In genomic region chr6:35042041-35042440, GRCh38 we compare ENCODE assay signal across 27 cellular contexts.
DNase-seq lines count a peak whose midpoint lies in the region; ATAC-seq and TF ChIP-seq lines count a peak whose summit lies in the region.
"Had no signal": no experiment of that assay in that cellular context is flagged by ENCODE, and none has a peak within 500 bp of the region (broad histone marks: within the 10 kb centered on the region; RNA-seq: fewer than 3 reads in every experiment).

No MANE protein-coding gene starts in this region.

- H3K9ac ChIP-seq in GM23248, result no peak overlapping the region

- CTCF ChIA-PET in PC-9 (lab: Charles Lee), result no interaction called here

- H3K4me2 ChIP-seq in PC-9, result no peak overlapping the region
- no peak overlapping the region for H3K4me2 ChIP-seq in GM23248 (ENCODE audit: unreplicated experiment)

- no peak overlapping the region for H3K4me3 Mint-ChIP-seq in nephron
- H3K4me3 Mint-ChIP-seq: activated B cell treated with CpG ODN at 0.5 μM for 24 hours had no signal

- H3K4me3 ChIP-seq in right atrium auricular region (no peak overlapping the region), dorsolateral prefrontal cortex (no peak overlapping the region), PC-9 (no peak overlapping the region), GM23248 (no peak overlapping the region)
- H3K4me3 ChIP-seq: lung had no signal

- H3K4me1 Mint-ChIP-seq in nephron, result peaks cover 67% of the 10 kb centered on the region

- H2AFZ ChIP-seq in PC-9, result no peak overlapping the region
- no peak overlapping the region for H2AFZ ChIP-seq in GM23248

- TF ChIP-seq CTCF in right atrium auricular region (IDR thresholded peaks at IDR 0.05) (no peak), dorsolateral prefrontal cortex (IDR thresholded peaks at IDR 0.05 in 54 of 56, conservative IDR thresholded peaks at IDR 0.05 in 2 of 56; ENCODE audit: low read depth in 1 of 56, partially characterized antibody in 56 of 56) (no peak), nephron (IDR thresholded peaks at IDR 0.05; ENCODE audit: unreplicated experiment in 3 of 3) (no peak), PC-9 (conservative IDR thresholded peaks at IDR 0.05) (no peak)

- POLR2A ChIA-PET in PC-9 (lab: Charles Lee; ENCODE audit: unreplicated experiment), result no interaction called here

- peaks cover 34% of the 10 kb centered on the region for H3K36me3 Mint-ChIP-seq in nephron (ENCODE audit: low read depth)

- H3K27me3 ChIP-seq in right atrium auricular region (no peaks in the 10 kb centered on the region), dorsolateral prefrontal cortex (no peaks in the 10 kb centered on the region), PC-9 (ENCODE audit: insufficient read depth, low read depth) (no peaks in the 10 kb centered on the region), GM23248 (replicated peaks; ENCODE audit: insufficient read depth) (no peaks in the 10 kb centered on the region)

- WGBS in GM23248 (ENCODE audit: low coverage in 1 of 2, low lambda C conversion rate in 2 of 2, missing lambda C conversion rate in 2 of 2), 2 experiments, result 97 to 100% methylated on average over 2 of the region's 2 CpGs

- no peaks in the 10 kb centered on the region for H3K9me3 ChIP-seq in right atrium auricular region
- H3K9me3 ChIP-seq in PC-9 (ENCODE audit: insufficient read depth, low read depth), result no peaks in the 10 kb centered on the region
- H3K9me3 ChIP-seq in GM23248 (ENCODE audit: low read depth), result no peaks in the 10 kb centered on the region

- H3K79me2 ChIP-seq in PC-9 (ENCODE audit: low read depth) (no peaks in the 10 kb centered on the region), GM23248 (ENCODE audit: insufficient read depth) (no peaks in the 10 kb centered on the region)

- no peaks in the 10 kb centered on the region for H3K9me3 Mint-ChIP-seq in nephron
- H3K9me3 Mint-ChIP-seq: activated B cell treated with CpG ODN at 0.5 μM for 24 hours had no signal

- H3K9me2 ChIP-seq in PC-9 (ENCODE audit: insufficient read depth) (no peaks in the 10 kb centered on the region), GM23248 (ENCODE audit: insufficient read depth) (no peaks in the 10 kb centered on the region)

- in situ Hi-C loops in GM23248 (cut with MboI), result no loop called here

- H3K36me3 ChIP-seq in right atrium auricular region, result peaks cover 10% of the 10 kb centered on the region
- no peaks in the 10 kb centered on the region for H3K36me3 ChIP-seq in PC-9 (ENCODE audit: low read depth)
- no peaks in the 10 kb centered on the region for H3K36me3 ChIP-seq in GM23248 (ENCODE audit: low read depth)

- no peaks in the 10 kb centered on the region; the same call in 1 of the 2 replicates for H3F3A ChIP-seq in PC-9 (ENCODE audit: insufficient read depth, low read depth)
- peaks cover 31% of the 10 kb centered on the region for H3F3A ChIP-seq in GM23248 (ENCODE audit: insufficient read depth)

- ATAC-seq in Right ventricle myocardium inferior, result no peak
- ATAC-seq in HG03457 (IDR thresholded peaks at IDR 0.05; ENCODE audit: unreplicated experiment), result no peak
- ATAC-seq: PC-3 had no signal

- H4K20me1 ChIP-seq in PC-9 (ENCODE audit: insufficient read depth) (peaks cover 4% of the 10 kb centered on the region; the same call in 1 of the 2 replicates), GM23248 (ENCODE audit: insufficient read depth) (no peaks in the 10 kb centered on the region)

- peak overlapping the region; percentile 12 to 95 (median 95) for H3K27ac Mint-ChIP-seq in nephron
- H3K27ac Mint-ChIP-seq: activated B cell treated with CpG ODN at 0.5 μM for 24 hours had no signal

- H3K27ac ChIP-seq in right atrium auricular region, result peak overlapping the region; percentile 54 to 69
- H3K27ac ChIP-seq in dorsolateral prefrontal cortex, result peak overlapping the region in 37 of 59 donors; percentile 9 to 99 (median 71)
- H3K27ac ChIP-seq in PC-9, result no peak overlapping the region
- H3K27ac ChIP-seq in GM23248, result no peak overlapping the region
- H3K27ac ChIP-seq: C4-2B had no signal

- no peak for DNase-seq in right atrium auricular region (ENCODE audit: low spot score)
- DNase-seq in Right ventricle myocardium inferior (ENCODE audit: missing footprints), result no peak
- DNase-seq in dorsolateral prefrontal cortex, result no peak
- DNase-seq in ureter (ENCODE audit: low spot score), result no peak
- no peak for DNase-seq in PC-9
- no peak for DNase-seq in GM23248
- DNase-seq: activated B cell treated with CpG ODN at 0.5 μM for 24 hours; activated CD4-positive, alpha-beta T cell treated with anti-CD3 and anti-CD28 coated beads, Interleukin-2, amount 50 U/mL, for 4 hours; activated effector memory CD4-positive, alpha-beta T cell treated with Interleukin-2 at 50 U/mL for 16 hours; cerebellar nuclear complex; effector CD4-positive, alpha-beta T cell; foreskin melanocyte; islet precursor cell; NCI-H1417; NCI-H2081; NCI-H226; NCI-H748 treated with DMSO at 0.1 percent for 48 hours; nucleus accumbens; PC-3; SHP77 treated with DMSO at 0.1 percent for 48 hours; substantia nigra; SW 1271; T1000 had no signal

- BruUV-seq in PC-9 (replicated peaks; lab: Mats Ljungman, UMichigan), result no TSS peak

- peaks cover 0 to 84% of the 10 kb centered on the region in 2 donors for H3K4me1 ChIP-seq in right atrium auricular region
- H3K4me1 ChIP-seq in PC-9 (replicated peaks; ENCODE audit: insufficient read depth), result 0 out of 2 replicates have a peak, but pooled peaks cover 6% of the 10 kb centered on the region
- H3K4me1 ChIP-seq in GM23248 (ENCODE audit: insufficient read depth), result peaks cover 29% of the 10 kb centered on the region

- no peaks in the 10 kb centered on the region for H3K27me3 Mint-ChIP-seq in nephron (ENCODE audit: low read depth)
- H3K27me3 Mint-ChIP-seq: activated B cell treated with CpG ODN at 0.5 μM for 24 hours had no signal

- intact Hi-C loops in Right ventricle myocardium inferior (cut with DNase I) (no loop called here), dorsolateral prefrontal cortex (cut with DNase I) (loop anchor here in 1 of 2 donors (10.0 kb wide), 1 partner anchor 57 kb away; no protein-coding TSS in a partner anchor), PC-9 (cut with micrococcal nuclease; ENCODE audit: unreplicated experiment) (no loop called here)

Comparison
In these comparisons a context has a peak if more than half of its experiments do, and no peak if none do; other contexts are left out.
1. H3K27ac ChIP-seq: peak in right atrium auricular region (2 of 2) and dorsolateral prefrontal cortex (37 of 59); none in PC-9 (single experiment) and GM23248 (single experiment).